In the genomic region with DNA sequence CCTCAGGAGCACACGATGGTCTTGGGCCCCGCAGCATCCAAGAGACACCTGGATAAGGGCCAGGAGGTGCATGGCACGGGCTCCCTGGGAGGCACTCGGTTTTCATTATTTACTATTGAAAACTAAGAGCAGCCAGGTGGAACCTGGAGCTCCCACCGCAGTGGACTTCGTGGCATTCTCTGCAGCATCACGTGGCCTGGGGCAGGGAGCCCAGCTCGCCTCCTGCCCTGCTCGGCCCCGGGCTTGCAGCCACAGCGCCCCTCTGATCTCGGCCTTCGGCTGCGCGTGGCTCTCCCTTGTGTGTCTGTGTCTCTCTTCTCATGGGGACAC, we compare ENCODE assay signal across 25 cellular contexts.
DNase-seq lines count a peak whose midpoint lies in the region; ATAC-seq and TF ChIP-seq lines count a peak whose summit lies in the region.
"Had no signal": no experiment of that assay in that cellular context is flagged by ENCODE, and none has a peak within 500 bp of the region (broad histone marks: within the 10 kb centered on the region; RNA-seq: fewer than 3 reads in every experiment).

No MANE protein-coding gene starts in this region.

- no peak for TF ChIP-seq CTCF in chondrocyte (IDR thresholded peaks at IDR 0.05)
- TF ChIP-seq CTCF in brain microvascular endothelial cell (IDR thresholded peaks at IDR 0.05; ENCODE audit: low read depth, low read length, missing control alignments): no peak

- intact Hi-C loops in Right ventricle myocardium superior (cut with DNase I) (no loop called here), left cardiac atrium (cut with DNase I) (loop anchor here in 1 of 2 donors (2.0 kb wide), 1 partner anchor 16 kb away; no protein-coding TSS in a partner anchor)

- H3K23ac ChIP-seq in neuronal stem cell (ENCODE audit: low read depth, low read length, poor library complexity): peak overlapping the region; percentile 73

- H2AFZ ChIP-seq in neuronal stem cell (ENCODE audit: low read length): no peak overlapping the region
- H2AFZ ChIP-seq: GM23338 had no signal

- H3K18ac ChIP-seq in neuronal stem cell (ENCODE audit: low read length): peak overlapping the region; percentile 28

- DNase-seq in Right ventricle myocardium superior (peak; percentile 30), left cardiac atrium (no peak), chondrocyte (ENCODE audit: low spot score) (peak; percentile 84), neuronal stem cell (ENCODE audit: low spot score) (no peak), brain microvascular endothelial cell (no peak), kidney glomerular epithelial cell (lab: John Stamatoyannopoulos, UW) (no peak), AG08396 (ENCODE audit: low spot score) (no peak)
- DNase-seq in stimulated activated naive B cell treated with anti-CD40 and anti-IgM and Interleukin-4, amounts not matched to agents 10 μg/mL and 1 μg/mL and 100 μg/mL, for 72 hours: no peak
- DNase-seq: Caco-2; CD4-positive, CD25-positive, alpha-beta regulatory T cell; DMS 273 treated with DMSO at 0.1 percent for 48 hours; KG1; NCI-H1092; NCI-H1436; NCI-H1930; NCI-H2227 treated with DMSO at 0.1 percent for 48 hours; NCI-H510A treated with DMSO at 0.1 percent for 48 hours; NCI-H748 treated with DMSO at 0.1 percent for 48 hours; Peyer's patch; SHP77 had no signal

- no peak overlapping the region for H2BK120ac ChIP-seq in neuronal stem cell (ENCODE audit: low read depth, low read length)

- H2AK5ac ChIP-seq in neuronal stem cell (ENCODE audit: low read depth, low read length): no peak overlapping the region

- no peak overlapping the region for H3K4ac ChIP-seq in neuronal stem cell (ENCODE audit: low read length)

- no peaks in the 10 kb centered on the region for H3K9me3 Mint-ChIP-seq in chondrocyte (ENCODE audit: low read depth)
- no peaks in the 10 kb centered on the region for H3K9me3 Mint-ChIP-seq in stimulated activated naive B cell treated with anti-CD40 and anti-IgM and Interleukin-4, amounts not matched to agents 10 μg/mL and 1 μg/mL and 100 μg/mL, for 72 hours
- H3K9me3 Mint-ChIP-seq: CD4-positive, CD25-positive, alpha-beta regulatory T cell; GM23338 had no signal

- peaks cover 3 to 7% of the 10 kb centered on the region in 2 donors for H3K4me1 ChIP-seq in neuronal stem cell (ENCODE audit: control insufficient read depth in 2 of 2, insufficient read depth in 1 of 2, low read depth in 1 of 2, low read length in 2 of 2)
- H3K4me1 ChIP-seq: HAP-1 had no signal

- H3K9ac ChIP-seq in neuronal stem cell (ENCODE audit: low read depth, low read length, poor library complexity): no peak overlapping the region

- no peak overlapping the region for H2BK5ac ChIP-seq in neuronal stem cell (ENCODE audit: low read length)

- H3K27me3 ChIP-seq in neuronal stem cell (ENCODE audit: control insufficient read depth in 3 of 3, insufficient read depth in 3 of 3, low read depth in 1 of 3, low read length in 3 of 3) (no peaks in the 10 kb centered on the region), brain microvascular endothelial cell (replicated peaks) (no peaks in the 10 kb centered on the region)
- H3K27me3 ChIP-seq: BE2C, Peyer's patch had no signal

- no CpG with 5 or more reads among the region's 15 CpGs for WGBS in neuronal stem cell (ENCODE audit: extremely low coverage in 2 of 2, insufficient read length in 2 of 2, insufficient replicate concordance in 1 of 2), 2 donors

- no peak overlapping the region for H4K91ac ChIP-seq in neuronal stem cell (ENCODE audit: low read depth, low read length, poor library complexity)

- in situ Hi-C loops in brain microvascular endothelial cell (cut with HindIII; ENCODE audit: low pct_ligation_motif_present, low sequenced_read_pairs): no loop called here

- H3K79me1 ChIP-seq in neuronal stem cell (ENCODE audit: low read depth, low read length): no peaks in the 10 kb centered on the region

- no peak overlapping the region for H3K4me3 Mint-ChIP-seq in chondrocyte (ENCODE audit: unreplicated experiment)
- H3K4me3 Mint-ChIP-seq in stimulated activated naive B cell treated with anti-CD40 and anti-IgM and Interleukin-4, amounts not matched to agents 10 μg/mL and 1 μg/mL and 100 μg/mL, for 72 hours: no peak overlapping the region
- H3K4me3 Mint-ChIP-seq: CD4-positive, CD25-positive, alpha-beta regulatory T cell; GM23338 had no signal

- H3K27ac ChIP-seq in neuronal stem cell (replicated peaks; ENCODE audit: low read length): no peak overlapping the region
- no peak overlapping the region for H3K27ac ChIP-seq in brain microvascular endothelial cell
- H3K27ac ChIP-seq: HL-60, Peyer's patch had no signal

- no peak overlapping the region for H2BK12ac ChIP-seq in neuronal stem cell (ENCODE audit: low read length)

- peak overlapping the region; percentile 82 for H3K14ac ChIP-seq in neuronal stem cell (ENCODE audit: low read length)

- H3K27ac Mint-ChIP-seq in chondrocyte (ENCODE audit: unreplicated experiment): no peak overlapping the region
- peak overlapping the region; percentile 42 for H3K27ac Mint-ChIP-seq in stimulated activated naive B cell treated with anti-CD40 and anti-IgM and Interleukin-4, amounts not matched to agents 10 μg/mL and 1 μg/mL and 100 μg/mL, for 72 hours
- H3K27ac Mint-ChIP-seq: CD4-positive, CD25-positive, alpha-beta regulatory T cell; GM23338 had no signal

- peaks cover 57% of the 10 kb centered on the region for H3K4me1 Mint-ChIP-seq in chondrocyte (ENCODE audit: low read depth)
- peaks cover 39 to 66% of the 10 kb centered on the region in 2 donors for H3K4me1 Mint-ChIP-seq in stimulated activated naive B cell treated with anti-CD40 and anti-IgM and Interleukin-4, amounts not matched to agents 10 μg/mL and 1 μg/mL and 100 μg/mL, for 72 hours
- H3K4me1 Mint-ChIP-seq: CD4-positive, CD25-positive, alpha-beta regulatory T cell had no signal

- peaks cover 0 to 2% of the 10 kb centered on the region in 2 donors for H3K9me3 ChIP-seq in neuronal stem cell (replicated peaks in 1 of 2; ENCODE audit: control insufficient read depth in 2 of 2, insufficient read depth in 1 of 2, low read depth in 1 of 2, low read length in 2 of 2)
- H3K9me3 ChIP-seq: A549, BE2C, Caco-2, HAP-1, Peyer's patch had no signal

- H3K4me2 ChIP-seq in neuronal stem cell (ENCODE audit: insufficient read depth, low read length, poor library complexity, severe bottlenecking): no peak overlapping the region
- H3K4me2 ChIP-seq: A549, GM23338 had no signal

- H2BK15ac ChIP-seq in neuronal stem cell (ENCODE audit: low read length): peak overlapping the region; percentile 75

- H3K36me3 ChIP-seq in neuronal stem cell (replicated peaks in 1 of 2; ENCODE audit: control insufficient read depth in 2 of 2, insufficient read depth in 2 of 2, low read length in 2 of 2) (no peaks in the 10 kb centered on the region), brain microvascular endothelial cell (replicated peaks) (no peaks in the 10 kb centered on the region)
- H3K36me3 ChIP-seq: BE2C, HAP-1, Peyer's patch had no signal

- H4K8ac ChIP-seq in neuronal stem cell (ENCODE audit: low read depth, low read length): peak overlapping the region; percentile 17

- H3K4me3 ChIP-seq in neuronal stem cell (ENCODE audit: low read length in 2 of 2): no peak overlapping the region
- H3K4me3 ChIP-seq in brain microvascular endothelial cell (ENCODE audit: low read depth, low read length): no peak overlapping the region
- H3K4me3 ChIP-seq: A549, GM23338, HAP-1, Peyer's patch had no signal

- ATAC-seq in Right ventricle myocardium superior (ENCODE audit: poor library complexity): no peak
- no peak for ATAC-seq in left cardiac atrium
- ATAC-seq in stimulated activated naive B cell treated with anti-CD40 and anti-IgM and Interleukin-4, amounts not matched to agents 10 μg/mL and 1 μg/mL and 100 μg/mL, for 72 hours (replicated peaks): no peak
- ATAC-seq: A549, GM23338 had no signal

- H3K36me3 Mint-ChIP-seq in chondrocyte (ENCODE audit: low read depth): no peaks in the 10 kb centered on the region
- H3K36me3 Mint-ChIP-seq in stimulated activated naive B cell treated with anti-CD40 and anti-IgM and Interleukin-4, amounts not matched to agents 10 μg/mL and 1 μg/mL and 100 μg/mL, for 72 hours: no peaks in the 10 kb centered on the region
- H3K36me3 Mint-ChIP-seq: CD4-positive, CD25-positive, alpha-beta regulatory T cell had no signal

- no peaks in the 10 kb centered on the region for H3K27me3 Mint-ChIP-seq in chondrocyte (ENCODE audit: low read depth)
- H3K27me3 Mint-ChIP-seq in stimulated activated naive B cell treated with anti-CD40 and anti-IgM and Interleukin-4, amounts not matched to agents 10 μg/mL and 1 μg/mL and 100 μg/mL, for 72 hours: peaks cover 18 to 26% of the 10 kb centered on the region in 2 donors
- H3K27me3 Mint-ChIP-seq: CD4-positive, CD25-positive, alpha-beta regulatory T cell had no signal

Comparison
In these comparisons a context has a peak if more than half of its experiments do, and no peak if none do; other contexts are left out.
1. DNase-seq: peak in Right ventricle myocardium superior (single experiment) and chondrocyte (single experiment); none in left cardiac atrium (single experiment), neuronal stem cell (single experiment), stimulated activated naive B cell treated with anti-CD40 and anti-IgM and Interleukin-4, amounts not matched to agents 10 μg/mL and 1 μg/mL and 100 μg/mL, for 72 hours (single experiment), brain microvascular endothelial cell (single experiment), kidney glomerular epithelial cell (single experiment) and AG08396 (single experiment).